ENCODE assay signal across 24 cellular contexts in genomic region chr16:68993421-68993820, GRCh38.
A peak's percentile ranks its signal among the peaks of the same experiment; 100 is the strongest.
DNase-seq lines count a peak whose midpoint lies in the region; ATAC-seq and TF ChIP-seq lines count a peak whose summit lies in the region.
"Had no signal": no experiment of that assay in that cellular context is flagged by ENCODE, and none has a peak within 500 bp of the region (broad histone marks: within the 10 kb centered on the region; RNA-seq: fewer than 3 reads in every experiment).

No MANE protein-coding gene starts in this region.

- peaks cover 15% of the 10 kb centered on the region; the same call in 1 of the 2 replicates for H3K36me3 Mint-ChIP-seq in HFFc6 (ENCODE audit: low read depth)
- H3K36me3 Mint-ChIP-seq: natural killer cell treated with Interleukin-12 subunit alpha and Interleukin-12 subunit beta and Interleukin-15 and Interleukin-18, amount 100 ng/mL, for 72 hours had no signal

- H3K9me3 Mint-ChIP-seq in HFFc6: no peaks in the 10 kb centered on the region
- H3K9me3 Mint-ChIP-seq: activated CD8-positive, alpha-beta T cell treated with anti-CD3 and anti-CD28 coated beads for 36 hours; activated naive CD4-positive, alpha-beta T cell treated with anti-CD3 and anti-CD28 coated beads for 36 hours; activated T-cell treated with anti-CD3 and anti-CD28 coated beads, Interleukin-2, amount 50 U/mL, for 24 hours; natural killer cell treated with Interleukin-12 subunit alpha and Interleukin-12 subunit beta and Interleukin-15 and Interleukin-18, amount 100 ng/mL, for 72 hours had no signal

- no peak for TF ChIP-seq POLR2A in body of pancreas (IDR thresholded peaks at IDR 0.05)

- no peak for ATAC-seq in body of pancreas
- no peak for ATAC-seq in GM21737 (IDR thresholded peaks at IDR 0.05; ENCODE audit: unreplicated experiment)
- no peak for ATAC-seq in GM21576 (IDR thresholded peaks at IDR 0.05; ENCODE audit: unreplicated experiment)
- ATAC-seq: activated CD8-positive, alpha-beta T cell treated with anti-CD3 and anti-CD28 coated beads for 36 hours; natural killer cell treated with Interleukin-12 subunit alpha and Interleukin-12 subunit beta and Interleukin-15 and Interleukin-18, amount 100 ng/mL, for 72 hours had no signal

- H3K9me3 ChIP-seq in body of pancreas: no peaks in the 10 kb centered on the region
- H3K9me3 ChIP-seq in smooth muscle cell (replicated peaks; ENCODE audit: low read depth): no peaks in the 10 kb centered on the region
- H3K9me3 ChIP-seq: prostate gland, spleen had no signal

- H3K27me3 ChIP-seq in body of pancreas: no peaks in the 10 kb centered on the region
- H3K27me3 ChIP-seq in smooth muscle cell (ENCODE audit: low read depth): no peaks in the 10 kb centered on the region
- H3K27me3 ChIP-seq: spleen had no signal

- H3K36me3 ChIP-seq in body of pancreas (replicated peaks in 1 of 2; ENCODE audit: insufficient read depth in 1 of 2, low read depth in 2 of 2): no peaks in the 10 kb centered on the region
- H3K36me3 ChIP-seq in smooth muscle cell (ENCODE audit: low read depth): no peaks in the 10 kb centered on the region
- H3K36me3 ChIP-seq: prostate gland, spleen had no signal

- no peak overlapping the region for H3K4me2 ChIP-seq in smooth muscle cell

- no peaks in the 10 kb centered on the region for H3K27me3 Mint-ChIP-seq in HFFc6 (ENCODE audit: insufficient read depth)
- H3K27me3 Mint-ChIP-seq: activated CD8-positive, alpha-beta T cell treated with anti-CD3 and anti-CD28 coated beads for 36 hours; activated T-cell treated with anti-CD3 and anti-CD28 coated beads, Interleukin-2, amount 50 U/mL, for 24 hours; natural killer cell treated with Interleukin-12 subunit alpha and Interleukin-12 subunit beta and Interleukin-15 and Interleukin-18, amount 100 ng/mL, for 72 hours had no signal

- WGBS in body of pancreas, 2 donors: 59 to 72% methylated on average over 3 of the region's 3 CpGs
- 97% methylated on average over 3 of the region's 3 CpGs for WGBS in smooth muscle cell (ENCODE audit: low lambda C conversion rate)

- no peak overlapping the region for H3K4me3 ChIP-seq in body of pancreas
- H3K4me3 ChIP-seq in smooth muscle cell: no peak overlapping the region
- H3K4me3 ChIP-seq: prostate gland, spleen had no signal

- H2AFZ ChIP-seq in smooth muscle cell (ENCODE audit: low read depth): no peak overlapping the region

- peak overlapping the region; percentile 92 for H3K27ac Mint-ChIP-seq in HFFc6
- H3K27ac Mint-ChIP-seq: activated CD8-positive, alpha-beta T cell treated with anti-CD3 and anti-CD28 coated beads for 36 hours; activated naive CD4-positive, alpha-beta T cell treated with anti-CD3 and anti-CD28 coated beads for 36 hours; activated T-cell treated with anti-CD3 and anti-CD28 coated beads, Interleukin-2, amount 50 U/mL, for 24 hours; natural killer cell treated with Interleukin-12 subunit alpha and Interleukin-12 subunit beta and Interleukin-15 and Interleukin-18, amount 100 ng/mL, for 72 hours had no signal

- H3K4me1 Mint-ChIP-seq in HFFc6 (ENCODE audit: low read depth): peaks cover 66% of the 10 kb centered on the region

- no peak overlapping the region for H3K9ac ChIP-seq in smooth muscle cell (ENCODE audit: low read depth)

- intact Hi-C loops in body of pancreas (cut with DNase I): no loop called here

- no peaks in the 10 kb centered on the region for H3F3A ChIP-seq in smooth muscle cell (ENCODE audit: low read depth)

- H3K4me3 Mint-ChIP-seq in HFFc6: peak overlapping the region; percentile 80
- H3K4me3 Mint-ChIP-seq: activated CD8-positive, alpha-beta T cell treated with anti-CD3 and anti-CD28 coated beads for 36 hours; activated naive CD4-positive, alpha-beta T cell treated with anti-CD3 and anti-CD28 coated beads for 36 hours; activated T-cell treated with anti-CD3 and anti-CD28 coated beads, Interleukin-2, amount 50 U/mL, for 24 hours; natural killer cell treated with Interleukin-12 subunit alpha and Interleukin-12 subunit beta and Interleukin-15 and Interleukin-18, amount 100 ng/mL, for 72 hours had no signal

- TF ChIP-seq CTCF in HFFc6 (IDR thresholded peaks at IDR 0.05) (no peak), body of pancreas (IDR thresholded peaks at IDR 0.05) (no peak), smooth muscle cell (IDR thresholded peaks at IDR 0.05; ENCODE audit: borderline replicate concordance, insufficient read depth, poor library complexity, severe bottlenecking) (no peak)

- H3K79me2 ChIP-seq in smooth muscle cell (ENCODE audit: low read depth): no peaks in the 10 kb centered on the region

- H4K20me1 ChIP-seq in smooth muscle cell (ENCODE audit: low read depth): no peaks in the 10 kb centered on the region

- DNase-seq in HFFc6: no peak
- no peak for DNase-seq in body of pancreas
- DNase-seq in kidney glomerular epithelial cell (lab: John Stamatoyannopoulos, UW): peak; percentile 44
- no peak for DNase-seq in smooth muscle cell (lab: John Stamatoyannopoulos, UW; ENCODE audit: unreplicated experiment)
- no peak for DNase-seq in amygdala (lab: John Stamatoyannopoulos, UW)
- no peak for DNase-seq in mesenteric fat pad (ENCODE audit: low spot score)
- DNase-seq: activated CD8-positive, alpha-beta T cell treated with anti-CD3 and anti-CD28 coated beads for 36 hours; activated naive CD4-positive, alpha-beta T cell treated with anti-CD3 and anti-CD28 coated beads for 36 hours; activated T-cell treated with anti-CD3 and anti-CD28 coated beads, Interleukin-2, amount 50 U/mL, for 24 hours; AML-193; aorta; DND-41; GOT3; hippocampal formation; mesendoderm; NCI-H1417; NCI-H526 treated with DMSO at 0.1 percent for 48 hours; SHP77 treated with DMSO at 0.1 percent for 48 hours; spleen; substantia nigra had no signal

- peaks cover 22% of the 10 kb centered on the region for H3K4me1 ChIP-seq in body of pancreas
- H3K4me1 ChIP-seq in smooth muscle cell (ENCODE audit: low read depth): no peaks in the 10 kb centered on the region
- H3K4me1 ChIP-seq: prostate gland had no signal

- H3K27ac ChIP-seq in body of pancreas (peak overlapping the region; percentile 14 to 73 (median 61)), smooth muscle cell (ENCODE audit: low read depth) (peak overlapping the region; percentile 59)
- H3K27ac ChIP-seq: spleen had no signal
